9 cellular contexts compared by ENCODE assay signal in genomic region chr12:25997401-25997973, GRCh38. TPM values are rescaled to one million over a fixed set of nuclear protein-coding genes. Genes with fewer than 3 reads are reported as not detected.
DNase-seq lines count a peak whose midpoint lies in the region; ATAC-seq and TF ChIP-seq lines count a peak whose summit lies in the region.
"Had no signal": no experiment of that assay in that cellular context is flagged by ENCODE, and none has a peak within 500 bp of the region (broad histone marks: within the 10 kb centered on the region; RNA-seq: fewer than 3 reads in every experiment).

No MANE protein-coding gene starts in this region.

- POLR2A ChIA-PET in RWPE1 (lab: Yijun Ruan, JAX; ENCODE audit: low non-redundant PET): no interaction called here
- POLR2A ChIA-PET in CD8-positive, alpha-beta memory T cell (lab: Charles Lee): no interaction called here

- no peak overlapping the region for H3K4me3 Mint-ChIP-seq in progenitor cell of endocrine pancreas (ENCODE audit: low read depth)
- no peak overlapping the region for H3K4me3 Mint-ChIP-seq in CD8-positive, alpha-beta memory T cell

- no peak for ATAC-seq in HG03159 (IDR thresholded peaks at IDR 0.05; ENCODE audit: unreplicated experiment)

- no peaks in the 10 kb centered on the region for H3K36me3 ChIP-seq in CD8-positive, alpha-beta memory T cell (ENCODE audit: insufficient read depth, low read length)
- H3K36me3 ChIP-seq in WERI-Rb-1: no peaks in the 10 kb centered on the region

- no peaks in the 10 kb centered on the region for H3K9me3 Mint-ChIP-seq in progenitor cell of endocrine pancreas (ENCODE audit: low read depth)
- no peaks in the 10 kb centered on the region for H3K9me3 Mint-ChIP-seq in CD8-positive, alpha-beta memory T cell

- H3K9me3 ChIP-seq in CD8-positive, alpha-beta memory T cell (ENCODE audit: low read length): no peaks in the 10 kb centered on the region
- no peaks in the 10 kb centered on the region for H3K9me3 ChIP-seq in WERI-Rb-1 (ENCODE audit: severe bottlenecking)

- no peaks in the 10 kb centered on the region for H3K36me3 Mint-ChIP-seq in progenitor cell of endocrine pancreas (ENCODE audit: insufficient read depth)
- no peaks in the 10 kb centered on the region for H3K36me3 Mint-ChIP-seq in CD8-positive, alpha-beta memory T cell

- H3K27me3 ChIP-seq in CD8-positive, alpha-beta memory T cell (ENCODE audit: insufficient read depth, low read length, poor library complexity, severe bottlenecking): no peaks in the 10 kb centered on the region
- no peaks in the 10 kb centered on the region for H3K27me3 ChIP-seq in WERI-Rb-1 (ENCODE audit: insufficient read depth, low read depth, severe bottlenecking)

- no peaks in the 10 kb centered on the region for H3K4me1 ChIP-seq in CD8-positive, alpha-beta memory T cell (ENCODE audit: insufficient read depth, low read length)

- peak overlapping the region; percentile 14 for H3K27ac Mint-ChIP-seq in progenitor cell of endocrine pancreas
- H3K27ac Mint-ChIP-seq in CD8-positive, alpha-beta memory T cell: no peak overlapping the region

- DNase-seq in GM03348 (ENCODE audit: low spot score): peak; percentile 68
- DNase-seq in RWPE1 (ENCODE audit: low spot score): peak; percentile 30
- peak; percentile 92 for DNase-seq in fibroblast of peridontal ligament (ENCODE audit: extremely low read depth)
- no peak for DNase-seq in progenitor cell of endocrine pancreas (ENCODE audit: low spot score, unreplicated experiment)
- no peak for DNase-seq in CD8-positive, alpha-beta memory T cell
- DNase-seq in NCI-H1417 (lab: John Stamatoyannopoulos, UW): no peak
- DNase-seq in WERI-Rb-1: no peak
- DNase-seq: head of caudate nucleus had no signal

- no peak overlapping the region for H3K4me3 ChIP-seq in CD8-positive, alpha-beta memory T cell (ENCODE audit: low read length)
- H3K4me3 ChIP-seq in WERI-Rb-1 (ENCODE audit: low read depth, low read length): no peak overlapping the region

- no peaks in the 10 kb centered on the region for H3K27me3 Mint-ChIP-seq in progenitor cell of endocrine pancreas
- peaks cover 0 to 4% of the 10 kb centered on the region in 2 donors for H3K27me3 Mint-ChIP-seq in CD8-positive, alpha-beta memory T cell

- TF ChIP-seq CTCF in RWPE1 (conservative IDR thresholded peaks at IDR 0.05; ENCODE audit: low read depth): no peak
- TF ChIP-seq CTCF in progenitor cell of endocrine pancreas (IDR thresholded peaks at IDR 0.05; ENCODE audit: unreplicated experiment): no peak
- TF ChIP-seq CTCF in WERI-Rb-1 (IDR thresholded peaks at IDR 0.05; ENCODE audit: low read depth, low read length): no peak

- H3K27ac ChIP-seq in RWPE1: no peak overlapping the region
- no peak overlapping the region for H3K27ac ChIP-seq in CD8-positive, alpha-beta memory T cell (ENCODE audit: low read depth, low read length)
- no peak overlapping the region for H3K27ac ChIP-seq in WERI-Rb-1

- H3K4me1 Mint-ChIP-seq in progenitor cell of endocrine pancreas (ENCODE audit: low read depth): peaks cover 21% of the 10 kb centered on the region
- no peaks in the 10 kb centered on the region for H3K4me1 Mint-ChIP-seq in CD8-positive, alpha-beta memory T cell

- CTCF ChIA-PET in RWPE1 (lab: Yijun Ruan, JAX): no interaction called here
- CTCF ChIA-PET in CD8-positive, alpha-beta memory T cell (lab: Charles Lee): no interaction called here

RNA-seq across cellular contexts. Expression of gene RASSF8, which starts 39.0 kb away (rescaled TPM):
- total RNA-seq in progenitor cell of endocrine pancreas: 36.9 and 38.8 TPM in 2 replicates
- under 1 TPM in 1 of 2 experiments, not detected in 1; 0.31 TPM for total RNA-seq in CD8-positive, alpha-beta memory T cell
- polyA plus RNA-seq in CD8-positive, alpha-beta memory T cell: not detected

Comparison
In these comparisons a context has a peak if more than half of its experiments do, and no peak if none do; other contexts are left out.
1. DNase-seq: peak in GM03348 (single experiment), RWPE1 (single experiment) and fibroblast of peridontal ligament (single experiment); none in progenitor cell of endocrine pancreas (single experiment), CD8-positive, alpha-beta memory T cell (0 of 5), NCI-H1417 (0 of 3) and WERI-Rb-1 (single experiment).
2. RNA of gene RASSF8, which starts 39.0 kb away (total RNA-seq): 36.9 to 38.8 TPM in progenitor cell of endocrine pancreas; 0.31 TPM in CD8-positive, alpha-beta memory T cell; every median in the first group is over 10 times any median in the second.